9 cellular contexts compared by ENCODE assay signal in genomic region chr3:130739848-130740247, GRCh38.
"Had no signal": no experiment of that assay in that cellular context is flagged by ENCODE, and none has a peak within 500 bp of the region (broad histone marks: within the 10 kb centered on the region; RNA-seq: fewer than 3 reads in every experiment).

No MANE protein-coding gene starts in this region.

- ATAC-seq: HepG2, K562 had no signal

- H3K27me3 Mint-ChIP-seq: IgD-negative memory B cell had no signal

- DNase-seq: IMR-90, KBM-7, KG1 had no signal

- H3K27ac Mint-ChIP-seq: IgD-negative memory B cell had no signal

- H3K9me3 Mint-ChIP-seq: IgD-negative memory B cell had no signal

- H3K4me3 ChIP-seq: K562 had no signal

- H3K27ac ChIP-seq: HL-60, KMS-11 had no signal

- H3K9ac ChIP-seq: KMS-11 had no signal

- H3K4me2 ChIP-seq: KMS-11 had no signal

- FAIRE-seq: HepG2, HTR-8/SVneo, K562 had no signal
